10 cellular contexts compared by ENCODE assay signal in the genomic region with DNA sequence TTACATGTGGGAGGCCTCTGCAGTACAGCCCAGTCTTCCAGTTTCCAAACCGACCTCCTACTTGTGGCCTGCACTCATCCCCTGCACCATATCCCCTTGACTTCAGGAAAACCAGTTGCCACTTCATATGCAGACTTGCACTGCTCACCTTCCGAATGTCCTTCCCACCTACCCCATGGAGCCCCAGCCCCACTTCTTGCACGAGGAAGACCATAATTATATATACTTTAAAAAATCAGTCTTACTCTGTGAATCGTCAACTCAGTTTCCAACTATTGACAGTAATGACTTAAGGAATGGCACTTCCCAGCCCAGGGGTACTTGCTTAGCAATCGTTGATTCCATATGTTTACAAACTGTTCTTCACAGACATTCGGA.
"Had no signal": no experiment of that assay in that cellular context is flagged by ENCODE, and none has a peak within 500 bp of the region (broad histone marks: within the 10 kb centered on the region; RNA-seq: fewer than 3 reads in every experiment).

No MANE protein-coding gene starts in this region.

- DNase-seq: GM23248, GOT3, H7, HFFc6, KBM-7 had no signal

- H3K9ac ChIP-seq: GM23248 had no signal

- H3K9me3 Mint-ChIP-seq: HFFc6, IgD-negative memory B cell had no signal

- H2AFZ ChIP-seq: GM23248 had no signal

- H3K27ac ChIP-seq: GM23248, HL-60 had no signal

- H3K36me3 Mint-ChIP-seq: IgD-negative memory B cell had no signal

- H3K36me3 ChIP-seq: HAP-1 had no signal

- ATAC-seq: HCT116, HepG2 had no signal

- H3K4me3 ChIP-seq: GM23248, HAP-1 had no signal

- H3K4me3 Mint-ChIP-seq: HFFc6 had no signal

- H3K27ac Mint-ChIP-seq: HFFc6, IgD-negative memory B cell had no signal
